ENCODE assay signal across 9 cellular contexts in genomic region chr6:158660331-158660730, GRCh38. TPM values are rescaled to one million over a fixed set of nuclear protein-coding genes. Genes with fewer than 3 reads are reported as not detected.
DNase-seq lines count a peak whose midpoint lies in the region; ATAC-seq, FAIRE-seq and TF ChIP-seq lines count a peak whose summit lies in the region.
"Had no signal": no experiment of that assay in that cellular context is flagged by ENCODE, and none has a peak within 500 bp of the region (broad histone marks: within the 10 kb centered on the region; RNA-seq: fewer than 3 reads in every experiment).

No MANE protein-coding gene starts in this region.

- ATAC-seq in WTC11, result peak; percentile 78
- no peak for ATAC-seq in HG03521 (IDR thresholded peaks at IDR 0.05; ENCODE audit: unreplicated experiment)

- TF ChIP-seq CTCF in AG04449 (IDR thresholded peaks at IDR 0.05; ENCODE audit: insufficient read depth, low read length, missing control alignments) (peak; percentile 53), WTC11 (IDR thresholded peaks at IDR 0.05) (no peak; the same call in 1 of the 2 replicates), esophagus squamous epithelium (IDR thresholded peaks at IDR 0.05) (peak; percentile 21 to 74 (median 59)), lower leg skin (IDR thresholded peaks at IDR 0.05) (no peak)

- CTCF ChIA-PET in AG04449 (lab: Yijun Ruan, JAX), result interaction anchor here (0.7 to 4.1 kb wide), 15 partner anchors 10 to 447 kb away, joined by 3 to 32 read pairs (median 5); partner anchors contain the start of genes DYNLT1 and SYTL3
- CTCF ChIA-PET in WTC11 (lab: Charles Lee), result interaction anchor here (0.6 to 4.1 kb wide), 26 partner anchors 9 to 474 kb away, joined by 3 to 42 read pairs (median 5); partner anchors contain the start of genes DYNLT1 and SYTL3

- 23 to 43% methylated on average over 10 of the region's 10 CpGs for WGBS in esophagus squamous epithelium, 2 donors
- WGBS in lower leg skin, 2 donors, result 25 to 34% methylated on average over 10 of the region's 10 CpGs

- peaks cover 23% of the 10 kb centered on the region for H3K4me1 Mint-ChIP-seq in WTC11

- no peaks in the 10 kb centered on the region for H3K27me3 ChIP-seq in esophagus squamous epithelium

- H3K4me3 ChIP-seq in AG04449 (ENCODE audit: low read depth, low read length) (no peak overlapping the region), esophagus squamous epithelium (no peak overlapping the region), lower leg skin (ENCODE audit: low read depth, poor library complexity, severe bottlenecking) (no peak overlapping the region)

- peaks cover 2% of the 10 kb centered on the region; the same call in 1 of the 2 replicates for H3K27me3 Mint-ChIP-seq in WTC11 (ENCODE audit: low read depth)

- no peaks in the 10 kb centered on the region for H3K36me3 ChIP-seq in esophagus squamous epithelium

- H3K9me3 Mint-ChIP-seq in WTC11, result no peaks in the 10 kb centered on the region

- H3K27ac ChIP-seq in esophagus squamous epithelium, result peak overlapping the region in 2 of 4 donors; percentile 37 to 82
- H3K27ac ChIP-seq: epithelial cell of prostate had no signal

- POLR2A ChIA-PET in AG04449 (lab: Yijun Ruan, JAX), result no interaction called here
- POLR2A ChIA-PET in WTC11 (lab: Charles Lee), result no interaction called here

- H3K36me3 Mint-ChIP-seq in WTC11, result no peaks in the 10 kb centered on the region

- no peak for DNase-seq in AG04449 (ENCODE audit: low read depth, low spot score)
- peak; percentile 34 for DNase-seq in GM12891 (ENCODE audit: insufficient read length, low spot score)
- DNase-seq in NCI-H1105 treated with DMSO at 0.1 percent for 48 hours (lab: John Stamatoyannopoulos, UW), result peak; percentile 97
- DNase-seq in WTC11 (ENCODE audit: low spot score), result peak; percentile 52
- DNase-seq in esophagus squamous epithelium (lab: John Stamatoyannopoulos, UW), result no peak
- DNase-seq in stimulated activated CD8-positive, alpha-beta memory T cell treated with anti-CD3 and anti-CD28 coated beads, Interleukin-4, amount 100 ng/mL, for 48 hours, result peak; percentile 45
- DNase-seq in lower leg skin (ENCODE audit: low spot score in 2 of 2), result no peak

- TF ChIP-seq POLR2A in GM12891 (IDR thresholded peaks at IDR 0.05; ENCODE audit: low read depth, low read length) (no peak), esophagus squamous epithelium (IDR thresholded peaks at IDR 0.05) (no peak), lower leg skin (IDR thresholded peaks at IDR 0.05) (no peak)

- no peak overlapping the region for H3K4me3 Mint-ChIP-seq in WTC11

- H3K27ac Mint-ChIP-seq in WTC11, result no peak overlapping the region

- peak; percentile 90 for FAIRE-seq in GM12891 (lab: Jason Lieb, UNC)

- H3K9me3 ChIP-seq in esophagus squamous epithelium, result no peaks in the 10 kb centered on the region

- intact Hi-C loops in esophagus squamous epithelium (cut with DNase I) (no loop called here), lower leg skin (cut with DNase I; ENCODE audit: low total_unique reads) (no loop called here)

- peaks cover 11 to 64% (median 14%) of the 10 kb centered on the region in 3 donors for H3K4me1 ChIP-seq in esophagus squamous epithelium

TF ChIP-seq in GM12891, 5 proteins besides CTCF, POLR2A, EP300 and RAD21:
- no peak for TF ChIP-seq SPI1 (IDR thresholded peaks at IDR 0.05; ENCODE audit: low read depth, low read length)
- TF ChIP-seq POLR2AphosphoS5 (IDR thresholded peaks at IDR 0.05; ENCODE audit: low read depth, low read length), result no peak
- TF ChIP-seq TAF1 (IDR thresholded peaks at IDR 0.05; ENCODE audit: low read depth, low read length), result no peak
- TF ChIP-seq POU2F2 (IDR thresholded peaks at IDR 0.05; ENCODE audit: low read depth, low read length), result no peak
- no peak for TF ChIP-seq PAX5 (IDR thresholded peaks at IDR 0.05; ENCODE audit: insufficient read depth, low read length, severe bottlenecking)

TF ChIP-seq in WTC11, 78 proteins besides CTCF, POLR2A, EP300 and RAD21:
- TF ChIP-seq ZNF263 (CRISPR knock-in tag; IDR thresholded peaks at IDR 0.05; ENCODE audit: low read depth), result no peak
- no peak for TF ChIP-seq ELF4 (CRISPR knock-in tag; IDR thresholded peaks at IDR 0.05; ENCODE audit: low read depth)
- no peak for TF ChIP-seq ZSCAN18 (CRISPR knock-in tag; IDR thresholded peaks at IDR 0.05)
- TF ChIP-seq TP53 (CRISPR knock-in tag; IDR thresholded peaks at IDR 0.05), result no peak
- TF ChIP-seq ATF2 (CRISPR knock-in tag; IDR thresholded peaks at IDR 0.05; ENCODE audit: borderline replicate concordance, low read depth), result no peak
- TF ChIP-seq, protein P1, sequence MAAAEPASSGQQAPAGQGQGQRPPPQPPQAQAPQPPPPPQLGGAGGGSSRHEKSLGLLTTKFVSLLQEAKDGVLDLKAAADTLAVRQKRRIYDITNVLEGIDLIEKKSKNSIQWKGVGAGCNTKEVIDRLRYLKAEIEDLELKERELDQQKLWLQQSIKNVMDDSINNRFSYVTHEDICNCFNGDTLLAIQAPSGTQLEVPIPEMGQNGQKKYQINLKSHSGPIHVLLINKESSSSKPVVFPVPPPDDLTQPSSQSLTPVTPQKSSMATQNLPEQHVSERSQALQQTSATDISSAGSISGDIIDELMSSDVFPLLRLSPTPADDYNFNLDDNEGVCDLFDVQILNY (CRISPR knock-in tag; IDR thresholded peaks at IDR 0.05), result no peak
- TF ChIP-seq IRF2 (CRISPR knock-in tag; IDR thresholded peaks at IDR 0.05; ENCODE audit: borderline replicate concordance, low read depth), result no peak
- no peak for TF ChIP-seq SMAD4 (CRISPR knock-in tag; IDR thresholded peaks at IDR 0.05)
- TF ChIP-seq NR2C2 (CRISPR knock-in tag; IDR thresholded peaks at IDR 0.05), result no peak
- TF ChIP-seq MYBL2 (CRISPR knock-in tag; IDR thresholded peaks at IDR 0.05), result no peak

RNA-seq across cellular contexts. Expression of gene SYTL3, which starts 10.5 kb away (rescaled TPM):
- 2.1 TPM for polyA plus RNA-seq in GM12891 (2012; ENCODE audit: low read depth, missing spikeins)
- total RNA-seq in WTC11 (2021), result 0.27 to 0.39 TPM (median 0.28 TPM) in 3 replicates
- 1 to 10 TPM; 1.6 to 8.0 (median 3.0) TPM for total RNA-seq in esophagus squamous epithelium
- total RNA-seq in lower leg skin, result 1 to 10 TPM; 1.8 to 5.7 (median 2.9) TPM

RNA-seq across cellular contexts. Expression of gene DYNLT1, which starts 15.8 kb away (rescaled TPM):
- 45.0 TPM for polyA plus RNA-seq in GM12891 (2012; ENCODE audit: low read depth, missing spikeins)
- total RNA-seq in WTC11 (2021) (79.0 to 98.1 TPM (median 91.8 TPM) in 3 replicates), esophagus squamous epithelium (100 to 1,000 TPM in 1 of 4 donors, 10 to 100 TPM in 3; 78.7 to 107 (median 87.4) TPM), lower leg skin (10 to 100 TPM; 27.0 to 48.6 (median 36.3) TPM)

Comparison
In these comparisons a context has a peak if more than half of its experiments do, and no peak if none do; other contexts are left out.
1. DNase-seq: peak in GM12891 (single experiment), NCI-H1105 treated with DMSO at 0.1 percent for 48 hours (single experiment), WTC11 (single experiment) and stimulated activated CD8-positive, alpha-beta memory T cell treated with anti-CD3 and anti-CD28 coated beads, Interleukin-4, amount 100 ng/mL, for 48 hours (single experiment); none in AG04449 (single experiment), esophagus squamous epithelium (single experiment) and lower leg skin (0 of 2).
2. CTCF ChIP-seq: peak in AG04449 (single experiment) and esophagus squamous epithelium (6 of 6); none in WTC11 (single experiment) and lower leg skin (0 of 3).